In genomic region chr15:32373671-32374070, GRCh38 we compare ENCODE assay signal across 5 cellular contexts. TPM values are rescaled to one million over a fixed set of nuclear protein-coding genes. Genes with fewer than 3 reads are reported as not detected.
"Had no signal": no experiment of that assay in that cellular context is flagged by ENCODE, and none has a peak within 500 bp of the region (broad histone marks: within the 10 kb centered on the region; RNA-seq: fewer than 3 reads in every experiment).

No MANE protein-coding gene starts in this region.

RNA-seq across cellular contexts. Expression of gene GOLGA8K, which starts 29.4 kb away (rescaled TPM):
- total RNA-seq: esophagus mucosa, gastrocnemius medialis, kidney epithelial cell, lung microvascular endothelial cell, myocyte had no signal
